1 cellular context compared by ENCODE assay signal in genomic region chr2:240142256-240142775, GRCh38.
TF ChIP-seq lines count a peak whose summit lies in the region.

No MANE protein-coding gene starts in this region.

TF ChIP-seq in H1, 55 proteins besides CTCF, POLR2A, EP300 and RAD21:
- no peak for TF ChIP-seq TAF7 (optimal IDR thresholded peaks at IDR 0.05; ENCODE audit: borderline replicate concordance, low read depth, low read length)
